8 cellular contexts compared by ENCODE assay signal in genomic region chr16:71883193-71883848, GRCh38. TPM values are rescaled to one million over a fixed set of nuclear protein-coding genes. Genes with fewer than 3 reads are reported as not detected.
DNase-seq lines count a peak whose midpoint lies in the region; ATAC-seq and TF ChIP-seq lines count a peak whose summit lies in the region.

No MANE protein-coding gene starts in this region.

- no peaks in the 10 kb centered on the region for H3K27me3 Mint-ChIP-seq in natural killer cell (ENCODE audit: low read depth in 2 of 2)

- WGBS in testis, 2 donors = 0 to 2% methylated on average over 4 to 41 of the region's 45 CpGs

- intact Hi-C loops in natural killer cell (cut with micrococcal nuclease) (loop anchor here (2.0 to 5.0 kb wide), 3 partner anchors 36 to 161 kb away; partner anchors contain the start of genes AP1G1, ATXN1L and PHLPP2), testis (cut with DNase I; ENCODE audit: low total_unique reads) (no loop called here)

- no peaks in the 10 kb centered on the region for H3K36me3 ChIP-seq in testis (ENCODE audit: low read depth, missing control alignments)

- peak overlapping the region; percentile 91 to 96 for H3K27ac Mint-ChIP-seq in natural killer cell

- no peaks in the 10 kb centered on the region for H3K9me3 Mint-ChIP-seq in natural killer cell

- DNase-seq in NCI-H345 (lab: John Stamatoyannopoulos, UW) (peak; percentile 35), activated T-cell treated with anti-CD3 and anti-CD28 coated beads for 48 hours (ENCODE audit: low read depth) (peak; percentile 42), natural killer cell (peak; percentile 36), testis (peak; percentile 54), NCI-H2107 (lab: John Stamatoyannopoulos, UW) (no peak)

- peaks cover 11% of the 10 kb centered on the region for H3K4me1 ChIP-seq in testis

- peaks cover 8% of the 10 kb centered on the region for H3K36me3 Mint-ChIP-seq in natural killer cell

- peaks cover 46 to 49% of the 10 kb centered on the region in 2 donors for H3K4me1 Mint-ChIP-seq in natural killer cell

- peak overlapping the region; percentile 94 to 97 for H3K27ac ChIP-seq in testis

- peak overlapping the region; percentile 93 to 98 for H3K4me3 ChIP-seq in testis

- peak; percentile 60; the same call in 1 of the 2 replicates for TF ChIP-seq CTCF in GM12874 (IDR thresholded peaks at IDR 0.05; ENCODE audit: insufficient read depth, low read depth, low read length)
- TF ChIP-seq CTCF in natural killer cell (IDR thresholded peaks at IDR 0.05) = no peak
- no peak for TF ChIP-seq CTCF in testis (IDR thresholded peaks at IDR 0.05)

- H3K27me3 ChIP-seq in testis = no peaks in the 10 kb centered on the region

- ATAC-seq in HG02571 (IDR thresholded peaks at IDR 0.05; ENCODE audit: unreplicated experiment) (peak; percentile 47), esophagus mucosa (peak; percentile 45), natural killer cell (peak; percentile 19 to 45 (median 37))

- no peaks in the 10 kb centered on the region for H3K9me3 ChIP-seq in testis

- TF ChIP-seq POLR2A in testis (IDR thresholded peaks at IDR 0.05) = no peak

- H3K4me3 Mint-ChIP-seq in natural killer cell = peak overlapping the region; percentile 91

RNA-seq across cellular contexts. Expression of gene ZNF821, which starts 0.7 kb away (rescaled TPM):
- total RNA-seq in esophagus mucosa (4.7 TPM), natural killer cell (10 to 100 TPM; 14.0 to 19.1 (median 18.2) TPM), testis (10 to 100 TPM; 30.5 to 57.4 TPM)
- polyA plus RNA-seq in testis (ENCODE audit: insufficient read depth, low read depth, low replicate concordance) = 74.3 TPM

RNA-seq across cellular contexts. Expression of gene IST1, which starts 12.0 kb away (rescaled TPM):
- total RNA-seq in esophagus mucosa (86.7 TPM), natural killer cell (100 to 1,000 TPM; 363 to 391 (median 378) TPM), testis (100 to 1,000 TPM; 301 to 306 TPM)
- 236 TPM for polyA plus RNA-seq in testis (ENCODE audit: insufficient read depth, low read depth, low replicate concordance)

RNA-seq across cellular contexts. Expression of gene ATXN1L, which starts 37.5 kb away (rescaled TPM):
- total RNA-seq in esophagus mucosa (12.5 TPM), natural killer cell (10 to 100 TPM; 59.7 to 66.9 (median 59.8) TPM), testis (10 to 100 TPM; 36.1 to 39.3 TPM)
- 36.8 TPM for polyA plus RNA-seq in testis (ENCODE audit: insufficient read depth, low read depth, low replicate concordance)
